In genomic region chr17:81427446-81428120, GRCh38 we compare ENCODE assay signal across 7 cellular contexts. TPM values are rescaled to one million over a fixed set of nuclear protein-coding genes. Genes with fewer than 3 reads are reported as not detected.
A peak's percentile ranks its signal among the peaks of the same experiment; 100 is the strongest.
DNase-seq lines count a peak whose midpoint lies in the region; ATAC-seq lines count a peak whose summit lies in the region.

No MANE protein-coding gene starts in this region.

- H3K4me1 ChIP-seq in skeletal muscle tissue (ENCODE audit: control insufficient read depth in 3 of 3, insufficient read depth in 3 of 3, low read length in 3 of 3): peaks cover 45 to 70% (median 53%) of the 10 kb centered on the region in 3 donors

- peak overlapping the region in 2 of 3 donors; percentile 22 to 40 for H3K4me3 ChIP-seq in skeletal muscle tissue (ENCODE audit: low read length in 3 of 3)

- peak; percentile 68 for ATAC-seq in Right ventricle myocardium superior (ENCODE audit: poor library complexity)
- ATAC-seq in natural killer cell treated with Interleukin-12 subunit alpha and Interleukin-12 subunit beta and Interleukin-15 and Interleukin-18, amount 100 ng/mL, for 72 hours: no peak

- H3K27ac Mint-ChIP-seq in natural killer cell treated with Interleukin-12 subunit alpha and Interleukin-12 subunit beta and Interleukin-15 and Interleukin-18, amount 100 ng/mL, for 72 hours: no peak overlapping the region
- no peak overlapping the region for H3K27ac Mint-ChIP-seq in activated naive CD4-positive, alpha-beta T cell treated with anti-CD3 and anti-CD28 coated beads for 36 hours

- intact Hi-C loops in Right ventricle myocardium superior (cut with DNase I): no loop called here
- intact Hi-C loops in activated naive CD4-positive, alpha-beta T cell treated with anti-CD3 and anti-CD28 coated beads for 36 hours (cut with micrococcal nuclease): loop anchor here (5.0 kb wide), 1 partner anchor 35 kb away; no protein-coding TSS in a partner anchor

- no peaks in the 10 kb centered on the region for H3K36me3 ChIP-seq in skeletal muscle tissue (ENCODE audit: control insufficient read depth in 3 of 3, insufficient read depth in 3 of 3, low read length in 3 of 3)

- peak overlapping the region; percentile 32 to 64 (median 61) for H3K9ac ChIP-seq in skeletal muscle tissue (ENCODE audit: low read depth in 1 of 3, low read length in 3 of 3)

- H3K27me3 ChIP-seq in skeletal muscle tissue (ENCODE audit: control insufficient read depth in 3 of 3, insufficient read depth in 3 of 3, low read length in 3 of 3): peaks cover 0 to 2% (median 0%) of the 10 kb centered on the region in 3 donors

- no peak overlapping the region for H3K4me3 Mint-ChIP-seq in natural killer cell treated with Interleukin-12 subunit alpha and Interleukin-12 subunit beta and Interleukin-15 and Interleukin-18, amount 100 ng/mL, for 72 hours
- no peak overlapping the region for H3K4me3 Mint-ChIP-seq in activated naive CD4-positive, alpha-beta T cell treated with anti-CD3 and anti-CD28 coated beads for 36 hours

- no peaks in the 10 kb centered on the region for H3K4me1 Mint-ChIP-seq in natural killer cell treated with Interleukin-12 subunit alpha and Interleukin-12 subunit beta and Interleukin-15 and Interleukin-18, amount 100 ng/mL, for 72 hours (ENCODE audit: low read depth in 2 of 2)
- peaks cover 12% of the 10 kb centered on the region for H3K4me1 Mint-ChIP-seq in activated naive CD4-positive, alpha-beta T cell treated with anti-CD3 and anti-CD28 coated beads for 36 hours (ENCODE audit: low read depth)

- H3K36me3 Mint-ChIP-seq in natural killer cell treated with Interleukin-12 subunit alpha and Interleukin-12 subunit beta and Interleukin-15 and Interleukin-18, amount 100 ng/mL, for 72 hours: no peaks in the 10 kb centered on the region
- H3K36me3 Mint-ChIP-seq in activated naive CD4-positive, alpha-beta T cell treated with anti-CD3 and anti-CD28 coated beads for 36 hours (ENCODE audit: low read depth): no peaks in the 10 kb centered on the region

- H3K27ac ChIP-seq in skeletal muscle tissue (ENCODE audit: low read depth, low read length): peak overlapping the region; percentile 71

- H3K9me3 Mint-ChIP-seq in natural killer cell treated with Interleukin-12 subunit alpha and Interleukin-12 subunit beta and Interleukin-15 and Interleukin-18, amount 100 ng/mL, for 72 hours: no peaks in the 10 kb centered on the region
- no peaks in the 10 kb centered on the region for H3K9me3 Mint-ChIP-seq in activated naive CD4-positive, alpha-beta T cell treated with anti-CD3 and anti-CD28 coated beads for 36 hours

- CTCF ChIA-PET in activated naive CD4-positive, alpha-beta T cell treated with anti-CD3 and anti-CD28 coated beads for 36 hours (lab: Charles Lee): interaction anchor here (0.9 kb wide), 1 partner anchor 136 kb away, joined by 3 read pairs; no protein-coding TSS in a partner anchor

- peak; percentile 57 for DNase-seq in H4 (ENCODE audit: low spot score)
- peak; percentile 94 for DNase-seq in NCI-H2196 treated with DMSO at 0.1 percent for 48 hours (lab: John Stamatoyannopoulos, UW; ENCODE audit: unreplicated experiment)
- DNase-seq in Right ventricle myocardium superior: peak; percentile 80
- DNase-seq in natural killer cell treated with Interleukin-12 subunit alpha and Interleukin-12 subunit beta and Interleukin-15 and Interleukin-18, amount 100 ng/mL, for 72 hours (ENCODE audit: low spot score): no peak
- DNase-seq in activated naive CD4-positive, alpha-beta T cell treated with anti-CD3 and anti-CD28 coated beads for 36 hours: no peak
- DNase-seq in HPDE6-E6E7 (ENCODE audit: extremely low spot score): no peak

- peaks cover 0 to 2% of the 10 kb centered on the region in 2 donors for H3K27me3 Mint-ChIP-seq in natural killer cell treated with Interleukin-12 subunit alpha and Interleukin-12 subunit beta and Interleukin-15 and Interleukin-18, amount 100 ng/mL, for 72 hours
- H3K27me3 Mint-ChIP-seq in activated naive CD4-positive, alpha-beta T cell treated with anti-CD3 and anti-CD28 coated beads for 36 hours (ENCODE audit: low read depth): peaks cover 21% of the 10 kb centered on the region

- no peaks in the 10 kb centered on the region for H3K9me3 ChIP-seq in skeletal muscle tissue (ENCODE audit: control insufficient read depth in 3 of 3, low read length in 3 of 3)

RNA-seq across cellular contexts. Expression of gene BAHCC1, which starts 32.3 kb away (rescaled TPM):
- 0.31 and 3.4 TPM in 2 replicates for total RNA-seq in H4 (2014; rRNA removed; shearing (Covaris generic))
- total RNA-seq in Right ventricle myocardium superior: 8.0 TPM
- total RNA-seq in skeletal muscle tissue: 8.4 TPM
- total RNA-seq in natural killer cell treated with Interleukin-12 subunit alpha and Interleukin-12 subunit beta and Interleukin-15 and Interleukin-18, amount 100 ng/mL, for 72 hours: under 1 TPM; 0.52 to 0.84 TPM
- under 1 TPM in 1 of 2 experiments, not detected in 1; 0.02 TPM for total RNA-seq in activated naive CD4-positive, alpha-beta T cell treated with anti-CD3 and anti-CD28 coated beads for 36 hours

Comparison
In these comparisons a context has a peak if more than half of its experiments do, and no peak if none do; other contexts are left out.
1. DNase-seq: peak in H4 (single experiment), NCI-H2196 treated with DMSO at 0.1 percent for 48 hours (single experiment) and Right ventricle myocardium superior (single experiment); none in natural killer cell treated with Interleukin-12 subunit alpha and Interleukin-12 subunit beta and Interleukin-15 and Interleukin-18, amount 100 ng/mL, for 72 hours (single experiment), activated naive CD4-positive, alpha-beta T cell treated with anti-CD3 and anti-CD28 coated beads for 36 hours (single experiment) and HPDE6-E6E7 (single experiment).